Comparison of ENCODE assay signal across 8 cellular contexts in the genomic region with DNA sequence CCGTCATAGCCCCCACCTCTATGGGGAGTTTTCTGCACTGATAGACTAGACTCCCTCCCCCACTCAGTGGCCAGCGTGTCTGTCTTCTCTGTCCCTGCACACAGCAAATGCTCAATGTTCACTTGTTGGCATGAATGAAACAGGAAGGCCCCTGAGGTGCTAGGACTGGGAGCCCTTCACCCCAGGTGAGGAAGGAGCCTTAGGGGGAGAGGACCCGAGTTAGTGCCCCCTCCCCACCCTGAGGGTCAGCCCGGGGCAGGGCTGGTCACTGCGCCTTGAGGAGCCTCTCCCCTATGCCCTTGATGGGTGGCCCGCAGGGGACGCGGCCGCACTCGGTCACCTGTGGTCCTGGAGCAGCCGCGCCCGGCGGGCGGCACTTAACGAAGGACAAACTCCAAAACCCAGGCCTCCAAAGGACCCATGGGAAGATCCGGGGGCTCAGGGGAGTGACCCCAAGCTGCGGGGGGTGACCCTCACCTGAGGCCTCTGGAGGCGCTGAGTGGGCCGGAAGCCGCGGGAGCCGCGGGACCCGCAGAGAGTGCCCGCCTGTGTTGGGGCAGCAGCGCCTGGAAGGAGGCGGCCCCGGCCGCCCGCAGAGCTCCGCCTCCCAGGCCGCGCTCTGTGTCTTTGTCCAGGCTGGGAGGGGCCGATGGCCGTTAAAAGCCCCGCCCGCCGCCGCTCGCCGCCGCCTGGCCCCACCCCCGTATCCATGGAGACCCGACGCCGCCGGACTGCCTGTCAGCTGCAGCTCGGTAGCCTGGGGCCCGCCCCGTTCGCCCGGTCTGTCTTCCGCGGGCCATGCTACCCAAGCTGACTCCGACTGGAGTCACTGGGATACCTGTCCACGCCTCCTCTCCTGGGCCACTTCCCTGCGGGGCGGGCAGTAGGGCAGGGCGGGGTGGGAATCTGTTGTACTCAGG. TPM values are rescaled to one million over a fixed set of nuclear protein-coding genes. Genes with fewer than 3 reads are reported as not detected.
A peak's percentile ranks its signal among the peaks of the same experiment; 100 is the strongest.
DNase-seq lines count a peak whose midpoint lies in the region; ATAC-seq lines count a peak whose summit lies in the region.

No MANE protein-coding gene starts in this region.

- H3K4me3 Mint-ChIP-seq in activated T-cell treated with anti-CD3 and anti-CD28 coated beads, Interleukin-2, amount 50 U/mL, for 4 hours = peak overlapping the region; percentile 73

- no peaks in the 10 kb centered on the region for H3K9me3 Mint-ChIP-seq in activated T-cell treated with anti-CD3 and anti-CD28 coated beads, Interleukin-2, amount 50 U/mL, for 4 hours

- peak overlapping the region; percentile 74 for H3K9ac ChIP-seq in muscle layer of colon (ENCODE audit: low read length)

- H3K36me3 ChIP-seq in muscle layer of colon (ENCODE audit: insufficient read depth, low read length) = no peaks in the 10 kb centered on the region

- no peaks in the 10 kb centered on the region for H3K27me3 Mint-ChIP-seq in activated T-cell treated with anti-CD3 and anti-CD28 coated beads, Interleukin-2, amount 50 U/mL, for 4 hours (ENCODE audit: low read depth)

- H3K27me3 ChIP-seq in muscle layer of colon (ENCODE audit: control insufficient read depth in 1 of 2, insufficient read depth in 2 of 2, low read length in 2 of 2) = no peaks in the 10 kb centered on the region

- H3K4me1 Mint-ChIP-seq in activated T-cell treated with anti-CD3 and anti-CD28 coated beads, Interleukin-2, amount 50 U/mL, for 4 hours (ENCODE audit: low read depth) = peaks cover 25% of the 10 kb centered on the region

- peak overlapping the region; percentile 61 for H3K27ac ChIP-seq in muscle layer of colon (ENCODE audit: low read depth, low read length)

- peak; percentile 89 for ATAC-seq in GM21528 (IDR thresholded peaks at IDR 0.05; ENCODE audit: low FRiP score, unreplicated experiment)
- peak; percentile 79 to 81 for ATAC-seq in activated T-cell treated with anti-CD3 and anti-CD28 coated beads, Interleukin-2, amount 50 U/mL, for 4 hours
- ATAC-seq in esophagus mucosa = peak; percentile 96

- DNase-seq in DMS114 treated with DMSO at 0.1 percent for 48 hours (lab: John Stamatoyannopoulos, UW; ENCODE audit: unreplicated experiment) = peak; percentile 72
- peak; percentile 95 for DNase-seq in HuH-7.5 (ENCODE audit: low spot score)
- peak; percentile 40 for DNase-seq in OCI-M2 (lab: John Stamatoyannopoulos, UW; ENCODE audit: unreplicated experiment)
- peak; percentile 61 for DNase-seq in activated T-cell treated with anti-CD3 and anti-CD28 coated beads, Interleukin-2, amount 50 U/mL, for 4 hours
- DNase-seq in stimulated activated CD8-positive, alpha-beta memory T cell treated with anti-CD3 and anti-CD28 coated beads, Interleukin-4, amount 100 ng/mL, for 4 hours (ENCODE audit: low read depth in 2 of 2, low spot score in 1 of 2) = peak; percentile 32 to 62

- H3K36me3 Mint-ChIP-seq in activated T-cell treated with anti-CD3 and anti-CD28 coated beads, Interleukin-2, amount 50 U/mL, for 4 hours (ENCODE audit: insufficient read depth) = no peaks in the 10 kb centered on the region

- H3K4me1 ChIP-seq in muscle layer of colon (ENCODE audit: insufficient read depth, low read length) = peaks cover 33% of the 10 kb centered on the region

- peak overlapping the region; percentile 89 for H3K4me3 ChIP-seq in muscle layer of colon (ENCODE audit: low read depth in 1 of 2, low read length in 2 of 2)

- H3K9me3 ChIP-seq in muscle layer of colon (ENCODE audit: low read length) = no peaks in the 10 kb centered on the region

RNA-seq across cellular contexts. Expression of a gene that starts 15.4 kb away (rescaled TPM):
- total RNA-seq in activated T-cell treated with anti-CD3 and anti-CD28 coated beads, Interleukin-2, amount 50 U/mL, for 4 hours = 10 to 100 TPM; 33.8 to 34.8 (median 34.5) TPM
- total RNA-seq in esophagus mucosa = 12.5 TPM

RNA-seq across cellular contexts. Expression of a gene that starts 24.2 kb away (rescaled TPM):
- total RNA-seq in activated T-cell treated with anti-CD3 and anti-CD28 coated beads, Interleukin-2, amount 50 U/mL, for 4 hours = 10 to 100 TPM; 47.1 to 58.8 (median 47.7) TPM
- total RNA-seq in esophagus mucosa = 54.8 TPM

RNA-seq across cellular contexts. Expression of a gene that starts 58.6 kb away (rescaled TPM):
- 1 to 10 TPM; 6.7 to 7.6 (median 7.5) TPM for total RNA-seq in activated T-cell treated with anti-CD3 and anti-CD28 coated beads, Interleukin-2, amount 50 U/mL, for 4 hours
- 0.56 TPM for total RNA-seq in esophagus mucosa

Comparison
In these comparisons a context has a peak if more than half of its experiments do, and no peak if none do; other contexts are left out.
1. Peak in every context shown above with its lines: DNase-seq, ATAC-seq, H3K4me3 ChIP-seq and H3K27ac ChIP-seq.
2. DNase-seq: peak in every context shown above with its lines; median percentile 95 in HuH-7.5; 72 in DMS114 treated with DMSO at 0.1 percent for 48 hours; 61 in activated T-cell treated with anti-CD3 and anti-CD28 coated beads, Interleukin-2, amount 50 U/mL, for 4 hours; 47 in stimulated activated CD8-positive, alpha-beta memory T cell treated with anti-CD3 and anti-CD28 coated beads, Interleukin-4, amount 100 ng/mL, for 4 hours; 40 in OCI-M2.